ENCODE assay signal across 23 cellular contexts in genomic region chr22:19657252-19658056, GRCh38.
"Had no signal": no experiment of that assay in that cellular context is flagged by ENCODE, and none has a peak within 500 bp of the region (broad histone marks: within the 10 kb centered on the region; RNA-seq: fewer than 3 reads in every experiment).

No MANE protein-coding gene starts in this region.

- H2AFZ ChIP-seq: neural progenitor cell, parathyroid adenoma had no signal

- DNase-seq: hippocampal formation; kidney; left colon; left lung; lower lobe of right lung; mammary epithelial cell; mesenchymal stem cell; naive B cell; natural killer cell; nephron progenitor cell; right cardiac atrium; stimulated activated CD4-positive, alpha-beta T cell treated with anti-CD3 and anti-CD28 coated beads, Interleukin-12 subunit alpha, Interleukin-12 subunit beta, amount 100 ng/mL, for 4 hours; stimulated activated CD4-positive, alpha-beta T cell treated with anti-CD3 and anti-CD28 coated beads, Interleukin-15, amount 100 ng/mL, for 24 hours; stimulated activated CD4-positive, alpha-beta T cell treated with anti-CD3 and anti-CD28 coated beads, Interleukin-4, amount 100 ng/mL, for 24 hours; stimulated activated naive CD4-positive, alpha-beta T cell; tibial artery; uterus had no signal

- H3K9me3 ChIP-seq: left lung, lower lobe of right lung, suprapubic skin, thoracic aorta, tibial artery, uterus had no signal

- H3K4me2 ChIP-seq: neural progenitor cell had no signal

- H3K79me2 ChIP-seq: parathyroid adenoma had no signal

- ATAC-seq: left colon, left lung, natural killer cell, sciatic nerve had no signal

- H3K27me3 ChIP-seq: left lung, neural progenitor cell, suprapubic skin, tibial artery, uterus had no signal

- H3K4me1 ChIP-seq: left lung, lower lobe of right lung, neural progenitor cell, parathyroid adenoma, suprapubic skin, tibial artery, uterus had no signal

- H3K27ac ChIP-seq: left lung, lower lobe of right lung, neural progenitor cell, parathyroid adenoma, skin epidermis, suprapubic skin, thoracic aorta, tibial artery, uterus had no signal

- H3K36me3 ChIP-seq: left lung, lower lobe of right lung, neural progenitor cell, suprapubic skin, thoracic aorta, tibial artery, uterus had no signal

- H3K4me3 ChIP-seq: left lung, lower lobe of right lung, neural progenitor cell, skin epidermis, suprapubic skin, thoracic aorta, tibial artery, uterus had no signal
